ENCODE assay signal across 22 cellular contexts in the genomic region with DNA sequence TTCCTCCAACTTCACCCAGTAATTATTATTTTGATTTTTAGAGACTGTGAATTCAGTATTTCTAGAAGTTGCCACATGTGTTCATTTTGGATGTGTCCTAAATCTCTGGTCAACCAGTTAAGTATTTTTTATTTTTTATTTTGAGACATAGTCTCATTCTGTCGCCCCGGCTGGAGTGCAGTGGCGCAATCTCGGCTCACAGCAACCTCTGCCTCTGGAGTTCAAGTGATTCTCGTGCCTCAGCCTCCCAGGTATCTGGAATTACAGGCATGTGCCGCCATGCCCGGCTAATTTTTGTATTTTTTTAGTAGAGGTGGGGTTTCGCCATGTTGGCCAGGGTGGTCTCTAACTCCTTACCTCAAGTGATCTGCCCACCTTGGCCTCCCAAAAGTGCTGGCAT. TPM values are rescaled to one million over a fixed set of nuclear protein-coding genes. Genes with fewer than 3 reads are reported as not detected.
DNase-seq lines count a peak whose midpoint lies in the region; ATAC-seq, FAIRE-seq and TF ChIP-seq lines count a peak whose summit lies in the region.
"Had no signal": no experiment of that assay in that cellular context is flagged by ENCODE, and none has a peak within 500 bp of the region (broad histone marks: within the 10 kb centered on the region; RNA-seq: fewer than 3 reads in every experiment).

No MANE protein-coding gene starts in this region.

- BruUV-seq in A673 (replicated peaks; lab: Mats Ljungman, UMichigan): no TSS peak

- no peak overlapping the region for H2AFZ ChIP-seq in astrocyte (ENCODE audit: low read depth, low read length)

- H3K9ac ChIP-seq in astrocyte (ENCODE audit: low read length): no peak overlapping the region

- WGBS in mesodermal cell (ENCODE audit: insufficient coverage in 2 of 2), 2 experiments: 93 to 96% methylated on average over 6 to 8 of the region's 8 CpGs

- H3K4me3 Mint-ChIP-seq in natural killer cell (no peak overlapping the region), astrocyte (ENCODE audit: unreplicated experiment) (no peak overlapping the region)
- H3K4me3 Mint-ChIP-seq in natural killer cell treated with Interleukin-12 subunit alpha and Interleukin-12 subunit beta and Interleukin-15 and Interleukin-18, amount 100 ng/mL, for 72 hours: no peak overlapping the region
- H3K4me3 Mint-ChIP-seq: activated CD4-positive, alpha-beta T cell treated with anti-CD3 and anti-CD28 coated beads, Interleukin-2, amount 10 ng/mL, durations not matched to agents 7 days and 5 days; activated naive CD4-positive, alpha-beta T cell treated with anti-CD3 and anti-CD28 coated beads for 36 hours; brain; dendritic cell treated with granulocyte-macrophage colony-stimulating factor and Interleukin-4, amounts not matched to agents 40 ng/mL and 50 ng/mL, for 4 days; nephron had no signal

- no peak overlapping the region for H3K4me3 ChIP-seq in astrocyte (ENCODE audit: insufficient read depth, low read depth, low read length)
- no peak overlapping the region for H3K4me3 ChIP-seq in mesodermal cell (ENCODE audit: extremely low read depth, insufficient read depth, low read length, poor library complexity, severe bottlenecking)
- H3K4me3 ChIP-seq in A673 (ENCODE audit: low read depth, low read length, poor library complexity, severe bottlenecking): no peak overlapping the region
- H3K4me3 ChIP-seq: gastrocnemius medialis, lower lobe of right lung, SK-N-MC, transverse colon had no signal

- H3K4me1 ChIP-seq in astrocyte (ENCODE audit: insufficient read depth, low read length): peaks cover 35% of the 10 kb centered on the region
- H3K4me1 ChIP-seq in mesodermal cell (ENCODE audit: control insufficient read depth, insufficient read depth, low read length, poor library complexity, severe bottlenecking): peaks cover 59% of the 10 kb centered on the region
- H3K4me1 ChIP-seq in A673 (ENCODE audit: insufficient read depth, low read length, poor library complexity, severe bottlenecking): peaks cover 15% of the 10 kb centered on the region

- intact Hi-C loops in natural killer cell (cut with micrococcal nuclease) (no loop called here), A673 (cut with micrococcal nuclease; ENCODE audit: unreplicated experiment) (no loop called here)

- H3K9me3 ChIP-seq in astrocyte (ENCODE audit: insufficient read depth, low read depth, low read length): no peaks in the 10 kb centered on the region
- H3K9me3 ChIP-seq in mesodermal cell (ENCODE audit: control insufficient read depth, low read length): no peaks in the 10 kb centered on the region
- H3K9me3 ChIP-seq in A673 (ENCODE audit: low read depth, low read length, poor library complexity, severe bottlenecking): no peaks in the 10 kb centered on the region
- H3K9me3 ChIP-seq: gastrocnemius medialis, lower lobe of right lung, transverse colon had no signal

- DNase-seq in natural killer cell: no peak
- DNase-seq in natural killer cell treated with Interleukin-12 subunit alpha and Interleukin-12 subunit beta and Interleukin-15 and Interleukin-18, amount 100 ng/mL, for 72 hours (ENCODE audit: low spot score): no peak
- no peak for DNase-seq in astrocyte (ENCODE audit: low read depth)
- no peak for DNase-seq in A673 (ENCODE audit: low spot score)
- no peak for DNase-seq in urothelium cell line (ENCODE audit: low spot score)
- no peak for DNase-seq in activated effector memory CD4-positive, alpha-beta T cell treated with Interleukin-2 at 50 U/mL for 16 hours
- DNase-seq: activated CD4-positive, alpha-beta T cell treated with anti-CD3 and anti-CD28 coated beads, Interleukin-2, amount 10 ng/mL, durations not matched to agents 7 days and 5 days; activated CD8-positive, alpha-beta memory T cell treated with anti-CD3 and anti-CD28 coated beads, Interleukin-2, amount 50 U/mL, for 4 hours; activated naive CD4-positive, alpha-beta T cell treated with anti-CD3 and anti-CD28 coated beads for 36 hours; erythroblast; gastrocnemius medialis; H7; lower lobe of right lung; MM.1S; NCI-H774; transverse colon had no signal

- H3K9me3 Mint-ChIP-seq in natural killer cell: no peaks in the 10 kb centered on the region
- H3K9me3 Mint-ChIP-seq in natural killer cell treated with Interleukin-12 subunit alpha and Interleukin-12 subunit beta and Interleukin-15 and Interleukin-18, amount 100 ng/mL, for 72 hours: no peaks in the 10 kb centered on the region
- no peaks in the 10 kb centered on the region for H3K9me3 Mint-ChIP-seq in astrocyte (ENCODE audit: unreplicated experiment)
- H3K9me3 Mint-ChIP-seq: brain; dendritic cell treated with granulocyte-macrophage colony-stimulating factor and Interleukin-4, amounts not matched to agents 40 ng/mL and 50 ng/mL, for 4 days; nephron had no signal

- H3K27ac ChIP-seq in astrocyte (ENCODE audit: low read depth, low read length): peak overlapping the region; percentile 61
- peak overlapping the region; percentile 99 for H3K27ac ChIP-seq in mesodermal cell (ENCODE audit: low read depth, low read length, severe bottlenecking)
- H3K27ac ChIP-seq in A673 (ENCODE audit: low read depth, low read length, poor library complexity, severe bottlenecking): no peak overlapping the region
- H3K27ac ChIP-seq: SK-N-MC had no signal

- peaks cover 3% of the 10 kb centered on the region for H3K36me3 ChIP-seq in astrocyte (ENCODE audit: insufficient read depth, low read length)
- peaks cover 53% of the 10 kb centered on the region for H3K36me3 ChIP-seq in mesodermal cell (ENCODE audit: control insufficient read depth, insufficient read depth, low read length)
- H3K36me3 ChIP-seq in A673 (ENCODE audit: insufficient read depth, low read length, poor library complexity, severe bottlenecking): no peaks in the 10 kb centered on the region
- H3K36me3 ChIP-seq: gastrocnemius medialis, transverse colon had no signal

- POLR2A ChIA-PET in A673 (lab: Charles Lee; ENCODE audit: low non-redundant PET): no interaction called here

- peaks cover 95% of the 10 kb centered on the region for H3K79me2 ChIP-seq in astrocyte (ENCODE audit: insufficient read depth, low read length)

- peaks cover 82% of the 10 kb centered on the region for H4K20me1 ChIP-seq in astrocyte (ENCODE audit: insufficient read depth, low read length)

- TF ChIP-seq CTCF in natural killer cell (IDR thresholded peaks at IDR 0.05) (no peak), astrocyte (IDR thresholded peaks at IDR 0.05; ENCODE audit: insufficient read depth, low read depth, low read length) (no peak), A673 (conservative IDR thresholded peaks at IDR 0.05; ENCODE audit: low read depth, low read length) (no peak)

- peaks cover 41 to 46% of the 10 kb centered on the region in 2 donors for H3K4me1 Mint-ChIP-seq in natural killer cell
- peaks cover 41 to 47% of the 10 kb centered on the region in 2 donors for H3K4me1 Mint-ChIP-seq in natural killer cell treated with Interleukin-12 subunit alpha and Interleukin-12 subunit beta and Interleukin-15 and Interleukin-18, amount 100 ng/mL, for 72 hours (ENCODE audit: low read depth in 2 of 2)
- H3K4me1 Mint-ChIP-seq in astrocyte (ENCODE audit: low read depth, unreplicated experiment): peaks cover 58% of the 10 kb centered on the region

- H3K36me3 Mint-ChIP-seq in natural killer cell (peaks cover 5% of the 10 kb centered on the region), astrocyte (ENCODE audit: low read depth, unreplicated experiment) (peaks cover 5% of the 10 kb centered on the region)
- peaks cover 4% of the 10 kb centered on the region for H3K36me3 Mint-ChIP-seq in natural killer cell treated with Interleukin-12 subunit alpha and Interleukin-12 subunit beta and Interleukin-15 and Interleukin-18, amount 100 ng/mL, for 72 hours

- H3K4me2 ChIP-seq in astrocyte (ENCODE audit: low read length): no peak overlapping the region

- ATAC-seq in natural killer cell (no peak), HG02852 (IDR thresholded peaks at IDR 0.05; ENCODE audit: unreplicated experiment) (no peak)
- ATAC-seq in natural killer cell treated with Interleukin-12 subunit alpha and Interleukin-12 subunit beta and Interleukin-15 and Interleukin-18, amount 100 ng/mL, for 72 hours: no peak
- ATAC-seq: gastrocnemius medialis, lower lobe of right lung had no signal

- CTCF ChIA-PET in A673 (lab: Charles Lee): no interaction called here

- FAIRE-seq in astrocyte (lab: Jason Lieb, UNC): no peak
- no peak for FAIRE-seq in urothelium cell line (lab: Jason Lieb, UNC)

- H3K27me3 Mint-ChIP-seq in natural killer cell (ENCODE audit: low read depth in 2 of 2) (no peaks in the 10 kb centered on the region), astrocyte (ENCODE audit: low read depth, unreplicated experiment) (no peaks in the 10 kb centered on the region)
- H3K27me3 Mint-ChIP-seq in natural killer cell treated with Interleukin-12 subunit alpha and Interleukin-12 subunit beta and Interleukin-15 and Interleukin-18, amount 100 ng/mL, for 72 hours: no peaks in the 10 kb centered on the region
- H3K27me3 Mint-ChIP-seq: activated CD4-positive, alpha-beta T cell treated with anti-CD3 and anti-CD28 coated beads, Interleukin-2, amount 10 ng/mL, durations not matched to agents 7 days and 5 days; brain; dendritic cell treated with granulocyte-macrophage colony-stimulating factor and Interleukin-4, amounts not matched to agents 40 ng/mL and 50 ng/mL, for 4 days had no signal

- H3K27ac Mint-ChIP-seq in natural killer cell (peak overlapping the region; percentile 38 to 73), astrocyte (ENCODE audit: unreplicated experiment) (peak overlapping the region; percentile 31)
- H3K27ac Mint-ChIP-seq in natural killer cell treated with Interleukin-12 subunit alpha and Interleukin-12 subunit beta and Interleukin-15 and Interleukin-18, amount 100 ng/mL, for 72 hours: peak overlapping the region in 1 of 2 donors; percentile 93
- H3K27ac Mint-ChIP-seq: activated CD4-positive, alpha-beta T cell treated with anti-CD3 and anti-CD28 coated beads, Interleukin-2, amount 10 ng/mL, durations not matched to agents 7 days and 5 days; activated naive CD4-positive, alpha-beta T cell treated with anti-CD3 and anti-CD28 coated beads for 36 hours had no signal

- H3K27me3 ChIP-seq in astrocyte (ENCODE audit: insufficient read depth, low read length) (no peaks in the 10 kb centered on the region), A673 (replicated peaks; ENCODE audit: insufficient read depth, low read depth, low read length, poor library complexity) (no peaks in the 10 kb centered on the region)
- H3K27me3 ChIP-seq: gastrocnemius medialis, transverse colon had no signal

RNA-seq across cellular contexts. Expression of gene MACF1, which starts 8.0 kb away (rescaled TPM):
- 100 to 1,000 TPM; 752 to 811 (median 752) TPM for total RNA-seq in natural killer cell
- 100 to 1,000 TPM; 370 to 514 TPM for total RNA-seq in natural killer cell treated with Interleukin-12 subunit alpha and Interleukin-12 subunit beta and Interleukin-15 and Interleukin-18, amount 100 ng/mL, for 72 hours
- total RNA-seq in astrocyte: 592 and 694 TPM in 2 replicates
- 154 TPM for polyA plus RNA-seq in mesodermal cell (2013, experiment 1 of 2)
- 117 TPM for polyA plus RNA-seq in mesodermal cell (2013, experiment 2 of 2)
- 261 and 265 TPM in 2 replicates for total RNA-seq in A673 (2021)
